ENCODE assay signal across 8 cellular contexts in the genomic region with DNA sequence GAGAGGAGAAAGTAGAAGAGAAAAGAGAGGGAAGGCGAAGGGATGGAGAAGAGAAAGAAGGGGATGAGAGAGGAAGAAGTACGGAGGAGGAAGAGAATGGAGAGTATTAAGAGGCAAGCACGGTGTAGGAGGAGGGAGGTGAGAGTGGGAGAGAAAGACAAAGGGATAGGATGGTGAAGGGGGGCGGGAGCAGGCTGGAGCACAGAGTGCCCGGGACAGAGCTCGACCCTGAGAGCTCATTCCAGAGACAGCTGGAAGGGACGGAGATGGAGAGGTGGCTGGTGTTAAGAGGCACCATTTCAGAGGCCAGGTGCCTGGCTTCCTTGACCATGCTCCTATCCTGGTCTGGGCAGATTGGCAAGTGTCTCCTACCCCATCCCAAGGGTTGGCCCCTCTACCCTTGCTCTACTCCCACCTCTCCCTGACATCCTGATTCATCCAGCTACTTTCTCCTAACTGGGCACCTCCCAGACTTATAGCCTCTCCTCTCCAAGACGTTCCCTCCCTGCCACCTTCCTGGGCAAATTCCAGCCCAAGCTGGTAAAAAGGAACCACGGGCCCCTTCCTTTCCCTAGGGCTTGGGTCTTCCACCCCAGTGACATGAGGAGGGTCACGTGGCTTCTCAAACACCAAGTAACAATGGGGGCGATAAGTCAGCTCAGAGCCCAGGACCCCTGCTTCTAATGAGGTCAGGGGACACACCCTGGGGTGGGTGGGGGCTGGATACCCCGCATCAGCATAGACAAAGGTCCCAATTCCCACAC. TPM values are rescaled to one million over a fixed set of nuclear protein-coding genes. Genes with fewer than 3 reads are reported as not detected.
A peak's percentile ranks its signal among the peaks of the same experiment; 100 is the strongest.
DNase-seq lines count a peak whose midpoint lies in the region; ATAC-seq, FAIRE-seq and TF ChIP-seq lines count a peak whose summit lies in the region.

No MANE protein-coding gene starts in this region.

- no peak for TF ChIP-seq POLR2A in GM12891 (IDR thresholded peaks at IDR 0.05; ENCODE audit: low read depth, low read length)

- no peak overlapping the region for H3K23ac ChIP-seq in trophoblast cell (ENCODE audit: low read length)

- intact Hi-C loops in A673 (cut with micrococcal nuclease; ENCODE audit: unreplicated experiment) (no loop called here), mammary epithelial cell (cut with micrococcal nuclease) (loop anchor here (10.0 kb wide), 1 partner anchor 405 kb away; no protein-coding TSS in a partner anchor), mucosa of descending colon (cut with DNase I, micrococcal nuclease) (no loop called here)

- H3K4me3 ChIP-seq in A673 (ENCODE audit: low read depth, low read length, poor library complexity, severe bottlenecking) (peak overlapping the region; percentile 81), HUES48 (ENCODE audit: low read depth, low read length) (peak overlapping the region; percentile 95; the same call in 1 of the 2 replicates), mammary epithelial cell (replicated peaks in 1 of 3; ENCODE audit: insufficient read depth in 1 of 3, low read depth in 2 of 3, low read length in 3 of 3) (peak overlapping the region; percentile 59 to 88 (median 85)), mucosa of descending colon (no peak overlapping the region), trophoblast cell (ENCODE audit: low read depth, low read length) (no peak overlapping the region)

- no peak overlapping the region for H4K8ac ChIP-seq in trophoblast cell (ENCODE audit: low read depth, low read length)

- no peak for FAIRE-seq in GM12891 (lab: Jason Lieb, UNC)

- peaks cover 35% of the 10 kb centered on the region for H3K79me2 ChIP-seq in mammary epithelial cell (ENCODE audit: insufficient read depth, low read length)
- H3K79me2 ChIP-seq in trophoblast cell (ENCODE audit: control insufficient read depth, insufficient read depth, low read length, poor library complexity): peaks cover 13% of the 10 kb centered on the region

- H2BK5ac ChIP-seq in trophoblast cell (ENCODE audit: low read depth, low read length, poor library complexity): no peak overlapping the region

- no peak overlapping the region for H2AK5ac ChIP-seq in trophoblast cell (ENCODE audit: low read length)

- peaks cover 11% of the 10 kb centered on the region for H3K4me1 ChIP-seq in A673 (ENCODE audit: insufficient read depth, low read length, poor library complexity, severe bottlenecking)
- peaks cover 13% of the 10 kb centered on the region for H3K4me1 ChIP-seq in HUES48 (ENCODE audit: control insufficient read depth, insufficient read depth, low read length)
- H3K4me1 ChIP-seq in mammary epithelial cell (ENCODE audit: insufficient read depth, low read length): peaks cover 20% of the 10 kb centered on the region
- peaks cover 22% of the 10 kb centered on the region for H3K4me1 ChIP-seq in mucosa of descending colon (ENCODE audit: low read depth)
- H3K4me1 ChIP-seq in trophoblast cell (ENCODE audit: control insufficient read depth in 1 of 2, insufficient read depth in 2 of 2, low read length in 2 of 2): peaks cover 7 to 9% of the 10 kb centered on the region in 2 experiments

- H4K91ac ChIP-seq in trophoblast cell (ENCODE audit: low read depth, low read length): no peak overlapping the region

- peaks cover 16% of the 10 kb centered on the region for H3K79me1 ChIP-seq in trophoblast cell (ENCODE audit: low read length)

- no peak for TF ChIP-seq CTCF in A673 (conservative IDR thresholded peaks at IDR 0.05; ENCODE audit: low read depth, low read length)
- no peak for TF ChIP-seq CTCF in mammary epithelial cell (conservative IDR thresholded peaks at IDR 0.05 in 1 of 2, IDR thresholded peaks at IDR 0.05 in 1 of 2; ENCODE audit: extremely low read depth in 1 of 2, insufficient read depth in 1 of 2, low read depth in 1 of 2, low read length in 2 of 2)
- no peak for TF ChIP-seq CTCF in mucosa of descending colon (IDR thresholded peaks at IDR 0.05)

- H4K20me1 ChIP-seq in mammary epithelial cell (ENCODE audit: insufficient read depth, low read length): no peaks in the 10 kb centered on the region

- BruUV-seq in A673 (replicated peaks; lab: Mats Ljungman, UMichigan) (no TSS peak), mammary epithelial cell (replicated peaks; lab: Mats Ljungman, UMichigan) (no TSS peak)

- H2AFZ ChIP-seq in mammary epithelial cell (ENCODE audit: low read depth, low read length): no peak overlapping the region
- H2AFZ ChIP-seq in trophoblast cell (ENCODE audit: insufficient read depth, low read length, poor library complexity): no peak overlapping the region

- H4K12ac ChIP-seq in trophoblast cell (ENCODE audit: low read depth, low read length): no peak overlapping the region

- no peak overlapping the region for H2BK12ac ChIP-seq in trophoblast cell (ENCODE audit: low read length)

- peak overlapping the region; percentile 96 for H3K4me2 ChIP-seq in mammary epithelial cell (ENCODE audit: insufficient read depth, low read depth, low read length)
- H3K4me2 ChIP-seq in trophoblast cell (ENCODE audit: low read length): no peak overlapping the region

- ATAC-seq in mucosa of descending colon: no peak

- WGBS in mammary epithelial cell (ENCODE audit: low coverage, missing lambda C conversion rate): 19% methylated on average over 7 of the region's 12 CpGs
- 100% methylated on average over 3 of the region's 12 CpGs for WGBS in trophoblast cell (ENCODE audit: extremely low coverage, insufficient coverage, insufficient read length)

- DNase-seq in A673 (ENCODE audit: low spot score) (no peak), mammary epithelial cell (no peak), mucosa of descending colon (peak in 2 of 3 donors; percentile 27), HuH-7 (ENCODE audit: low spot score) (no peak), mucosa of gallbladder (ENCODE audit: low spot score) (no peak), trophoblast cell (no peak), GM12891 (ENCODE audit: insufficient read length, low spot score) (no peak)

- H3K27ac ChIP-seq in A673 (ENCODE audit: low read depth, low read length, poor library complexity, severe bottlenecking): no peak overlapping the region
- no peak overlapping the region for H3K27ac ChIP-seq in HUES48 (ENCODE audit: low read depth, low read length)
- no peak overlapping the region for H3K27ac ChIP-seq in mammary epithelial cell (ENCODE audit: insufficient read depth, low read depth, low read length)
- H3K27ac ChIP-seq in trophoblast cell (ENCODE audit: low read depth, low read length): no peak overlapping the region

- H3K14ac ChIP-seq in trophoblast cell (ENCODE audit: low read length): no peak overlapping the region

- no peak overlapping the region for H3K9ac ChIP-seq in HUES48 (ENCODE audit: low read depth, low read length)
- no peak overlapping the region for H3K9ac ChIP-seq in mammary epithelial cell (ENCODE audit: insufficient read depth, low read length)
- no peak overlapping the region for H3K9ac ChIP-seq in trophoblast cell (ENCODE audit: low read length)

- in situ Hi-C loops in mammary epithelial cell (cut with MboI; ENCODE audit: low sequenced_read_pairs in 2 of 2): loop anchor here in 1 of 2 donors (25.0 kb wide), 1 partner anchor 427 kb away; no protein-coding TSS in a partner anchor

- CTCF ChIA-PET in A673 (lab: Charles Lee) (no interaction called here), mammary epithelial cell (lab: Charles Lee; ENCODE audit: low non-redundant PET) (no interaction called here)

- no peak overlapping the region for H2BK120ac ChIP-seq in trophoblast cell (ENCODE audit: insufficient read depth, low read length, poor library complexity)

- H3K27me3 ChIP-seq in A673 (replicated peaks; ENCODE audit: insufficient read depth, low read depth, low read length, poor library complexity) (no peaks in the 10 kb centered on the region), HUES48 (ENCODE audit: control insufficient read depth, insufficient read depth, low read length) (peaks cover 17% of the 10 kb centered on the region), mammary epithelial cell (ENCODE audit: insufficient read depth, low read length) (no peaks in the 10 kb centered on the region), trophoblast cell (ENCODE audit: insufficient read depth, low read length) (no peaks in the 10 kb centered on the region)

- no peak overlapping the region for H3K18ac ChIP-seq in trophoblast cell (ENCODE audit: low read length)

- H3K9me3 ChIP-seq in A673 (ENCODE audit: low read depth, low read length, poor library complexity, severe bottlenecking): no peaks in the 10 kb centered on the region
- H3K9me3 ChIP-seq in HUES48 (ENCODE audit: control insufficient read depth, insufficient read depth, low read length): no peaks in the 10 kb centered on the region
- H3K9me3 ChIP-seq in mammary epithelial cell (replicated peaks; ENCODE audit: insufficient read depth, low read length): no peaks in the 10 kb centered on the region
- no peaks in the 10 kb centered on the region for H3K9me3 ChIP-seq in mucosa of descending colon
- no peaks in the 10 kb centered on the region for H3K9me3 ChIP-seq in trophoblast cell (ENCODE audit: insufficient read depth, low read depth, low read length)

- H3K4ac ChIP-seq in trophoblast cell (ENCODE audit: low read depth, low read length): no peak overlapping the region

- H3K36me3 ChIP-seq in A673 (ENCODE audit: insufficient read depth, low read length, poor library complexity, severe bottlenecking) (peaks cover 7% of the 10 kb centered on the region), HUES48 (ENCODE audit: control insufficient read depth, insufficient read depth, low read length) (peaks cover 37% of the 10 kb centered on the region), mammary epithelial cell (ENCODE audit: insufficient read depth, low read length) (peaks cover 7% of the 10 kb centered on the region), mucosa of descending colon (ENCODE audit: low read depth) (no peaks in the 10 kb centered on the region), trophoblast cell (ENCODE audit: control insufficient read depth in 1 of 2, insufficient read depth in 2 of 2, low read length in 2 of 2) (peaks cover 8 to 9% of the 10 kb centered on the region in 2 experiments)

- dilution Hi-C loops in mammary epithelial cell (cut with HindIII; ENCODE audit: low sequenced_read_pairs): no loop called here

- POLR2A ChIA-PET in A673 (lab: Charles Lee; ENCODE audit: low non-redundant PET): no interaction called here

RNA-seq across cellular contexts. Expression of gene CLCN2, which starts 1.2 kb away (rescaled TPM):
- total RNA-seq in A673 (2021): 11.2 and 14.8 TPM in 2 replicates
- total RNA-seq in mammary epithelial cell: 10 to 100 TPM in 1 of 2 donors, 1 to 10 TPM in 1; 5.7 to 10.7 TPM
- 5.1 TPM for polyA plus RNA-seq in mammary epithelial cell
- 6.6 TPM for polyA minus RNA-seq in mammary epithelial cell
- total RNA-seq in mucosa of descending colon: 100 to 1,000 TPM in 1 of 3 donors, 10 to 100 TPM in 2; 31.1 to 105 (median 72.0) TPM
- 104 TPM for total RNA-seq in mucosa of gallbladder
- 7.0 and 7.3 TPM in 2 replicates for polyA plus RNA-seq in trophoblast cell (2013)
- 0.73 TPM for polyA plus RNA-seq in GM12891 (2012; ENCODE audit: low read depth, missing spikeins)

RNA-seq across cellular contexts. Expression of gene POLR2H, which starts 1.3 kb away (rescaled TPM):
- total RNA-seq in A673 (2021) (92.1 and 92.6 TPM in 2 replicates), mammary epithelial cell (10 to 100 TPM; 41.7 to 78.2 TPM), mucosa of descending colon (100 to 1,000 TPM in 1 of 3 donors, 10 to 100 TPM in 2; 87.8 to 126 (median 90.1) TPM), mucosa of gallbladder (107 TPM)
- 169 TPM for polyA plus RNA-seq in mammary epithelial cell
- polyA minus RNA-seq in mammary epithelial cell: 107 TPM
- 85.6 and 90.5 TPM in 2 replicates for polyA plus RNA-seq in trophoblast cell (2013)
- 93.5 TPM for polyA plus RNA-seq in GM12891 (2012; ENCODE audit: low read depth, missing spikeins)

RNA-seq across cellular contexts. Expression of gene THPO, which starts 17.8 kb away (rescaled TPM):
- total RNA-seq in A673 (2021) (not detected in 2 replicates), mammary epithelial cell (not detected), mucosa of descending colon (under 1 TPM in 2 of 3 donors, not detected in 1; 0.14 to 0.63 TPM), mucosa of gallbladder (0.29 TPM)
- polyA plus RNA-seq in mammary epithelial cell: not detected
- polyA minus RNA-seq in mammary epithelial cell: not detected
- 0.51 and 0.57 TPM in 2 replicates for polyA plus RNA-seq in trophoblast cell (2013)
- polyA plus RNA-seq in GM12891 (2012; ENCODE audit: low read depth, missing spikeins): not detected

RNA-seq across cellular contexts. Expression of gene CHRD, which starts 19.6 kb away (rescaled TPM):
- 0.06 and 0.57 TPM in 2 replicates for total RNA-seq in A673 (2021)
- total RNA-seq in mammary epithelial cell: not detected
- polyA plus RNA-seq in mammary epithelial cell: not detected
- polyA minus RNA-seq in mammary epithelial cell: not detected
- 1 to 10 TPM; 1.1 to 8.7 (median 2.8) TPM for total RNA-seq in mucosa of descending colon
- 6.5 TPM for total RNA-seq in mucosa of gallbladder
- polyA plus RNA-seq in trophoblast cell (2013): 9.8 and 10.2 TPM in 2 replicates
- polyA plus RNA-seq in GM12891 (2012; ENCODE audit: low read depth, missing spikeins): 0.05 TPM

RNA-seq across cellular contexts. Expression of gene FAM131A, which starts 22.9 kb away (rescaled TPM):
- total RNA-seq in A673 (2021): 15.1 and 23.2 TPM in 2 replicates
- 10 to 100 TPM; 10.7 to 15.5 TPM for total RNA-seq in mammary epithelial cell
- 12.1 TPM for polyA plus RNA-seq in mammary epithelial cell
- polyA minus RNA-seq in mammary epithelial cell: 14.8 TPM
- 10 to 100 TPM; 14.1 to 29.8 (median 16.4) TPM for total RNA-seq in mucosa of descending colon
- 41.5 TPM for total RNA-seq in mucosa of gallbladder
- 25.1 and 28.3 TPM in 2 replicates for polyA plus RNA-seq in trophoblast cell (2013)
- 2.1 TPM for polyA plus RNA-seq in GM12891 (2012; ENCODE audit: low read depth, missing spikeins)

Comparison
In these comparisons a context has a peak if more than half of its experiments do, and no peak if none do; other contexts are left out.
1. DNase-seq: peak in mucosa of descending colon (2 of 3); none in A673 (single experiment), mammary epithelial cell (single experiment), HuH-7 (single experiment), mucosa of gallbladder (single experiment), trophoblast cell (0 of 2) and GM12891 (single experiment).
2. H3K4me3 ChIP-seq: peak in A673 (single experiment), HUES48 (single experiment) and mammary epithelial cell (3 of 3); none in mucosa of descending colon (single experiment) and trophoblast cell (single experiment).